ENCODE assay signal across 24 cellular contexts in genomic region chr10:77859865-77860282, GRCh38.
"Had no signal": no experiment of that assay in that cellular context is flagged by ENCODE, and none has a peak within 500 bp of the region (broad histone marks: within the 10 kb centered on the region; RNA-seq: fewer than 3 reads in every experiment).

No MANE protein-coding gene starts in this region.

- H3K9me3 Mint-ChIP-seq: activated CD8-positive, alpha-beta T cell treated with anti-CD3 and anti-CD28 coated beads for 36 hours; activated naive CD4-positive, alpha-beta T cell treated with anti-CD3 and anti-CD28 coated beads, Interleukin-2, amount 50 U/mL, for 72 hours; activated T-cell treated with anti-CD3 and anti-CD28 coated beads, Interleukin-2, amount 50 U/mL, for 4 hours; activated T-helper 17 cell treated with anti-CD3 and anti-CD28 coated beads, Interleukin-2, amount 50 U/mL, for 72 hours; nephron; stimulated activated naive B cell treated with anti-CD40 and anti-IgM and Interleukin-4, amounts not matched to agents 10 μg/mL and 1 μg/mL and 100 μg/mL, for 72 hours had no signal

- H3K4me1 Mint-ChIP-seq: activated T-helper 17 cell treated with anti-CD3 and anti-CD28 coated beads, Interleukin-2, amount 50 U/mL, for 72 hours; stimulated activated naive B cell treated with anti-CD40 and anti-IgM and Interleukin-4, amounts not matched to agents 10 μg/mL and 1 μg/mL and 100 μg/mL, for 72 hours; T-helper 17 cell had no signal

- H3K9me3 ChIP-seq: neutrophil, ovary, right atrium auricular region, stomach, tibial artery had no signal

- H3K27ac ChIP-seq: neutrophil, ovary, right atrium auricular region, stomach, tibial artery had no signal

- H3K4me1 ChIP-seq: right atrium auricular region had no signal

- DNase-seq: activated CD4-positive, alpha-beta T cell treated with anti-CD3 and anti-CD28 coated beads for 1 hour; activated CD4-positive, alpha-beta T cell treated with anti-CD3 and anti-CD28 coated beads, Interleukin-2, amount 50 U/mL, for 1 hour; activated CD8-positive, alpha-beta T cell treated with anti-CD3 and anti-CD28 coated beads for 36 hours; activated naive CD4-positive, alpha-beta T cell; activated T-cell treated with anti-CD3 and anti-CD28 coated beads, Interleukin-2, amount 50 U/mL, for 4 hours; anterior cingulate cortex; dermis blood vessel endothelial cell; effector CD4-positive, alpha-beta T cell; glutamatergic neuron; left cardiac atrium; left ventricle myocardium superior; ovary; stimulated activated CD4-positive, alpha-beta T cell treated with anti-CD3 and anti-CD28 coated beads, Interleukin-15, amount 100 ng/mL, for 24 hours; stimulated activated CD4-positive, alpha-beta T cell treated with anti-CD3 and anti-CD28 coated beads, Interleukin-2, amount 100 ng/mL, for 24 hours; stimulated activated naive B cell treated with anti-CD40 and anti-IgM and Interleukin-4, amounts not matched to agents 10 μg/mL and 1 μg/mL and 100 μg/mL, for 72 hours; stomach; T-helper 17 cell; T1000; tibial artery had no signal

- H3K36me3 Mint-ChIP-seq: activated naive CD4-positive, alpha-beta T cell treated with anti-CD3 and anti-CD28 coated beads, Interleukin-2, amount 50 U/mL, for 72 hours; stimulated activated naive B cell treated with anti-CD40 and anti-IgM and Interleukin-4, amounts not matched to agents 10 μg/mL and 1 μg/mL and 100 μg/mL, for 72 hours had no signal

- H3K4me3 Mint-ChIP-seq: activated CD8-positive, alpha-beta T cell treated with anti-CD3 and anti-CD28 coated beads for 36 hours; activated T-cell treated with anti-CD3 and anti-CD28 coated beads, Interleukin-2, amount 50 U/mL, for 4 hours; activated T-helper 17 cell treated with anti-CD3 and anti-CD28 coated beads, Interleukin-2, amount 50 U/mL, for 72 hours; nephron; stimulated activated naive B cell treated with anti-CD40 and anti-IgM and Interleukin-4, amounts not matched to agents 10 μg/mL and 1 μg/mL and 100 μg/mL, for 72 hours; T-helper 17 cell had no signal

- ATAC-seq: activated CD8-positive, alpha-beta T cell treated with anti-CD3 and anti-CD28 coated beads for 36 hours; activated naive CD4-positive, alpha-beta T cell treated with anti-CD3 and anti-CD28 coated beads, Interleukin-2, amount 50 U/mL, for 72 hours; activated T-cell treated with anti-CD3 and anti-CD28 coated beads, Interleukin-2, amount 50 U/mL, for 4 hours; activated T-helper 17 cell treated with anti-CD3 and anti-CD28 coated beads, Interleukin-2, amount 50 U/mL, for 72 hours; left cardiac atrium; left ventricle myocardium superior; stimulated activated naive B cell treated with anti-CD40 and anti-IgM and Interleukin-4, amounts not matched to agents 10 μg/mL and 1 μg/mL and 100 μg/mL, for 72 hours; T-helper 17 cell had no signal

- H3K27me3 ChIP-seq: neutrophil, ovary, right atrium auricular region, stomach, tibial artery had no signal

- H3K27ac Mint-ChIP-seq: activated CD8-positive, alpha-beta T cell treated with anti-CD3 and anti-CD28 coated beads for 36 hours; activated naive CD4-positive, alpha-beta T cell treated with anti-CD3 and anti-CD28 coated beads, Interleukin-2, amount 50 U/mL, for 72 hours; activated T-helper 17 cell treated with anti-CD3 and anti-CD28 coated beads, Interleukin-2, amount 50 U/mL, for 72 hours; nephron; stimulated activated naive B cell treated with anti-CD40 and anti-IgM and Interleukin-4, amounts not matched to agents 10 μg/mL and 1 μg/mL and 100 μg/mL, for 72 hours; T-helper 17 cell had no signal

- H3K27me3 Mint-ChIP-seq: activated CD8-positive, alpha-beta T cell treated with anti-CD3 and anti-CD28 coated beads for 36 hours; activated T-helper 17 cell treated with anti-CD3 and anti-CD28 coated beads, Interleukin-2, amount 50 U/mL, for 72 hours; stimulated activated naive B cell treated with anti-CD40 and anti-IgM and Interleukin-4, amounts not matched to agents 10 μg/mL and 1 μg/mL and 100 μg/mL, for 72 hours; T-helper 17 cell had no signal

- H3K4me3 ChIP-seq: ovary, right atrium auricular region, stomach, tibial artery had no signal

- H3K36me3 ChIP-seq: neutrophil, ovary, right atrium auricular region had no signal
